6 cellular contexts compared by ENCODE assay signal in genomic region chr19:56980326-56980725, GRCh38.
DNase-seq lines count a peak whose midpoint lies in the region; ATAC-seq, FAIRE-seq and TF ChIP-seq lines count a peak whose summit lies in the region.
"Not testable (repeated sequence)": the region's sequence is repeated elsewhere in the genome, so short reads cannot be mapped to it uniquely, and the experiment has no call there.

No MANE protein-coding gene starts in this region.

- H3K36me3 ChIP-seq in adrenal gland (replicated peaks in 1 of 2); HepG2 (replicated peaks in 1 of 2; ENCODE audit: control insufficient read depth in 1 of 2, insufficient read depth in 2 of 2, low read length in 2 of 2); ovary; testis (ENCODE audit: low read depth, missing control alignments); uterus: not testable (repeated sequence)

- TF ChIP-seq RAD21 in HepG2 (CRISPR knock-in tag; IDR thresholded peaks at IDR 0.05), result not testable (repeated sequence)

- H3K4me2 ChIP-seq in HepG2 (ENCODE audit: low read depth, low read length), result not testable (repeated sequence)

- POLR2A ChIA-PET in HepG2 (lab: Yijun Ruan, JAX), result not testable (repeated sequence)

- H3K27me3 Mint-ChIP-seq in progenitor cell of endocrine pancreas, result not testable (repeated sequence)

- not testable (repeated sequence) for H3K9ac ChIP-seq in HepG2 (ENCODE audit: insufficient read depth, low read depth, low read length)

- not testable (repeated sequence) for TF ChIP-seq EP300 in HepG2 (IDR thresholded peaks at IDR 0.05; ENCODE audit: low read depth in 2 of 2, low read length in 2 of 2); HepG2 (CRISPR knock-in tag; IDR thresholded peaks at IDR 0.05; ENCODE audit: borderline replicate concordance); ovary (IDR thresholded peaks at IDR 0.05)

- ATAC-seq in HepG2, result not testable (repeated sequence)

- TF ChIP-seq CTCF in adrenal gland (IDR thresholded peaks at IDR 0.05); HepG2 (CRISPR knock-in tag; IDR thresholded peaks at IDR 0.05); ovary (IDR thresholded peaks at IDR 0.05); progenitor cell of endocrine pancreas (IDR thresholded peaks at IDR 0.05; ENCODE audit: unreplicated experiment); testis (IDR thresholded peaks at IDR 0.05); uterus (IDR thresholded peaks at IDR 0.05): not testable (repeated sequence)

- H3K9me3 Mint-ChIP-seq in progenitor cell of endocrine pancreas (ENCODE audit: low read depth), result peaks cover 53% of the 10 kb centered on the region

- DNase-seq in adrenal gland, result peak in 4 of 7 donors; percentile 51 to 62 (median 56)
- DNase-seq in HepG2 (ENCODE audit: low spot score); progenitor cell of endocrine pancreas (ENCODE audit: low spot score, unreplicated experiment); uterus: not testable (repeated sequence)
- DNase-seq in ovary, result peak in 2 of 5 donors; percentile 34 to 49
- DNase-seq in testis, result peak; percentile 13

- not testable (repeated sequence) for H3K27me3 ChIP-seq in adrenal gland; HepG2 (ENCODE audit: control insufficient read depth in 1 of 2, insufficient read depth in 2 of 2, low read length in 2 of 2); ovary; testis; uterus

- not testable (repeated sequence) for H2AFZ ChIP-seq in HepG2 (ENCODE audit: low read length)

- not testable (repeated sequence) for H3K4me3 Mint-ChIP-seq in progenitor cell of endocrine pancreas (ENCODE audit: low read depth)

- not testable (repeated sequence) for H3K4me1 Mint-ChIP-seq in progenitor cell of endocrine pancreas (ENCODE audit: low read depth)

- H3K4me3 ChIP-seq in adrenal gland; HepG2 (replicated peaks in 1 of 3; ENCODE audit: insufficient read depth in 1 of 3, low read depth in 2 of 3, low read length in 3 of 3); ovary; testis; uterus: not testable (repeated sequence)

- not testable (repeated sequence) for H4K20me1 ChIP-seq in HepG2 (ENCODE audit: insufficient read depth, low read length)

- H3K27ac Mint-ChIP-seq in progenitor cell of endocrine pancreas, result peak overlapping the region; percentile 77

- 41 to 59% (median 49%) methylated on average over 7 of the region's 7 CpGs for WGBS in adrenal gland, 4 donors
- WGBS in HepG2 (ENCODE audit: low lambda C conversion rate), result 86% methylated on average over 5 of the region's 7 CpGs
- WGBS in ovary, 3 donors, result 47 to 57% (median 53%) methylated on average over 7 of the region's 7 CpGs
- 57 to 77% methylated on average over 7 of the region's 7 CpGs for WGBS in testis, 2 donors

- BruUV-seq in HepG2 (replicated peaks; lab: Mats Ljungman, UMichigan), result not testable (repeated sequence)

- H3K9me3 ChIP-seq in adrenal gland (replicated peaks in 1 of 3); HepG2 (ENCODE audit: low read length); ovary; testis; uterus: not testable (repeated sequence)

- H3K36me3 Mint-ChIP-seq in progenitor cell of endocrine pancreas (ENCODE audit: insufficient read depth), result not testable (repeated sequence)

- CTCF ChIA-PET in HepG2 (lab: Yijun Ruan, JAX; ENCODE audit: low intra/inter-chr PET ratio, low total read pairs), result not testable (repeated sequence)

- intact Hi-C loops in adrenal gland (cut with DNase I); HepG2 (cut with micrococcal nuclease; ENCODE audit: unreplicated experiment); ovary (cut with DNase I); testis (cut with DNase I; ENCODE audit: low total_unique reads); uterus (cut with DNase I; ENCODE audit: low total_unique reads): not testable (repeated sequence)

- H3K27ac ChIP-seq in adrenal gland (peak overlapping the region; percentile 68 to 94 (median 86)), HepG2 (ENCODE audit: extremely low read length, insufficient read depth, low read length) (peak overlapping the region; percentile 30), ovary (peak overlapping the region; percentile 55 to 96), testis (peak overlapping the region; percentile 91), uterus (peak overlapping the region; percentile 76)

- FAIRE-seq in HepG2 (lab: Jason Lieb, UNC), result not testable (repeated sequence)

- H3K79me2 ChIP-seq in HepG2 (ENCODE audit: insufficient read depth, low read length), result not testable (repeated sequence)

- H3K4me1 ChIP-seq in adrenal gland (replicated peaks in 1 of 2) (peaks cover 13 to 29% of the 10 kb centered on the region in 2 donors), HepG2 (ENCODE audit: insufficient read depth, low read length) (peaks cover 69% of the 10 kb centered on the region), ovary (ENCODE audit: insufficient read depth) (peaks cover 53% of the 10 kb centered on the region), testis (peaks cover 64% of the 10 kb centered on the region)
- H3K4me1 ChIP-seq in uterus, result not testable (repeated sequence)

- in situ Hi-C loops in HepG2 (cut with HindIII; ENCODE audit: extremely low pct_ligation_motif_present, low pct_unique_long_range_greater_than_20kb), result not testable (repeated sequence)

- not testable (repeated sequence) for TF ChIP-seq POLR2A in adrenal gland (IDR thresholded peaks at IDR 0.05); HepG2 (IDR thresholded peaks at IDR 0.05; ENCODE audit: insufficient read depth in 1 of 2, low read depth in 2 of 2, low read length in 2 of 2); ovary (IDR thresholded peaks at IDR 0.05); testis (IDR thresholded peaks at IDR 0.05); uterus (IDR thresholded peaks at IDR 0.05)

Comparison
In these comparisons a context has a peak if more than half of its experiments do, and no peak if none do; other contexts are left out.
1. H3K27ac ChIP-seq: peak in every context shown above with its lines; median percentile 91 in testis; 86 in adrenal gland; 76 in uterus; 76 in ovary; 30 in HepG2.